In the genomic region with DNA sequence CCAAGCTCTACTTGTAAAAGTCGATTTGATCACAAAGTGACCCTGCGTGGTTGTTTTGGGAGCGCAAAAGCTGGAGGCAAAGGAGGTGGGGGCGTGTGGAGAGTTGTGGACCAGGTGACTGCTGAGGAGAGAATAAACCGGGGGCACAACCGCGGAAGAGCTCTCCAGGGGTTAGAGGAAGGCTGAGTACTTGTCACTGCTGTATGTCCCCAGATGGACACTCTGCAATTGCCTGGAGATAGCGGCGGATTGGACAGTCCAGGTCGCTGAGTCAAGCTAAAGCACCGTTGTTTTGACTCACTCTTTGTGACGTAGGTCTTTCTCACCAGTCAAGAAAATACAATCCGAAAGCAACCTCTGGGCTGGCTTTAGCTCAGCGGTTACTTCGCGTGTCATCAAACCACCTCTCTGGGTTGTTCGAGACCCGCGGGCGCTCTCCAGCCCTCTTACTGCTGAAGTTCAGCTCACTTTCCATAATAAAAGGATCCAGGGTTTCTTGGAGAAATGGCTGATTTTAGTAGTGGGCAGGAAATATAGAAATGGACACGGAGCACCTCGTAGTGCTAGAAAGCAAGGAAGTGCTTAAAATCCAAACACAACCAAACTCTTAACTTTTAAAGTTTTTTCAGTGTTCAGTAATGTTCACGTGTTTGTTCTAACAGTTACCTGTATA, we compare ENCODE assay signal across 8 cellular contexts. TPM values are rescaled to one million over a fixed set of nuclear protein-coding genes. Genes with fewer than 3 reads are reported as not detected.
A peak's percentile ranks its signal among the peaks of the same experiment; 100 is the strongest.
DNase-seq lines count a peak whose midpoint lies in the region; ATAC-seq, FAIRE-seq and TF ChIP-seq lines count a peak whose summit lies in the region.

No MANE protein-coding gene starts in this region.

- H3K79me2 ChIP-seq in PC-9 (ENCODE audit: low read depth) (no peaks in the 10 kb centered on the region), trophoblast cell (ENCODE audit: control insufficient read depth, insufficient read depth, low read length, poor library complexity) (no peaks in the 10 kb centered on the region)

- no peaks in the 10 kb centered on the region for H4K20me1 ChIP-seq in PC-9 (ENCODE audit: insufficient read depth)

- peak; percentile 97 to 98 for ATAC-seq in A549
- peak; percentile 97 for ATAC-seq in GM18868 (IDR thresholded peaks at IDR 0.05; ENCODE audit: unreplicated experiment)
- ATAC-seq in HG03103 (IDR thresholded peaks at IDR 0.05; ENCODE audit: low read depth, unreplicated experiment), result peak; percentile 97
- peak; percentile 96 for ATAC-seq in activated T-helper 17 cell treated with anti-CD3 and anti-CD28 coated beads, Interleukin-2, amount 50 U/mL, for 72 hours (replicated peaks)
- ATAC-seq in aorta (ENCODE audit: low FRiP score), result peak; percentile 59

- POLR2A ChIA-PET in A549 (lab: Yijun Ruan, JAX), result interaction anchor here (0.6 to 1.7 kb wide), 6 partner anchors 15 to 879 kb away, joined by 3 to 16 read pairs (median 5); partner anchors contain the start of genes HBEGF, IK, NDUFA2 and ZMAT2
- POLR2A ChIA-PET in PC-9 (lab: Charles Lee; ENCODE audit: unreplicated experiment), result interaction anchor here (0.6 to 0.9 kb wide), 2 partner anchors 15 to 62 kb away, joined by 5 to 7 read pairs; no protein-coding TSS in a partner anchor

- TF ChIP-seq CTCF in A549 (IDR thresholded peaks at IDR 0.05) (no peak), PC-9 (conservative IDR thresholded peaks at IDR 0.05) (no peak), foreskin fibroblast (IDR thresholded peaks at IDR 0.05; ENCODE audit: low read depth, low read length) (no peak)

- no peak for TF ChIP-seq POLR2A in A549 (IDR thresholded peaks at IDR 0.05; ENCODE audit: low read length)

- H2BK120ac ChIP-seq in trophoblast cell (ENCODE audit: insufficient read depth, low read length, poor library complexity), result no peak overlapping the region

- H3K9ac ChIP-seq in trophoblast cell (ENCODE audit: low read length), result no peak overlapping the region

- no peaks in the 10 kb centered on the region for H3K36me3 ChIP-seq in PC-9 (ENCODE audit: low read depth)
- no peaks in the 10 kb centered on the region for H3K36me3 ChIP-seq in trophoblast cell (ENCODE audit: control insufficient read depth in 1 of 2, insufficient read depth in 2 of 2, low read length in 2 of 2)
- H3K36me3 ChIP-seq in aorta (ENCODE audit: control insufficient read depth in 1 of 2, insufficient read depth in 2 of 2, low read length in 1 of 2), result no peaks in the 10 kb centered on the region

- H2BK5ac ChIP-seq in trophoblast cell (ENCODE audit: low read depth, low read length, poor library complexity), result no peak overlapping the region

- H3K36me3 Mint-ChIP-seq in activated T-helper 17 cell treated with anti-CD3 and anti-CD28 coated beads, Interleukin-2, amount 50 U/mL, for 72 hours (ENCODE audit: low read depth), result peaks cover 10% of the 10 kb centered on the region

- H3K4me2 ChIP-seq in A549 (peak overlapping the region; percentile 76), PC-9 (peak overlapping the region; percentile 91), trophoblast cell (ENCODE audit: low read length) (peak overlapping the region; percentile 50)

- no peak for TF ChIP-seq EP300 in A549 (IDR thresholded peaks at IDR 0.05)

- no peak overlapping the region for H2BK12ac ChIP-seq in trophoblast cell (ENCODE audit: low read length)

- peak overlapping the region; percentile 79 for H3K4me3 Mint-ChIP-seq in activated T-helper 17 cell treated with anti-CD3 and anti-CD28 coated beads, Interleukin-2, amount 50 U/mL, for 72 hours

- no peaks in the 10 kb centered on the region for H3K9me2 ChIP-seq in PC-9 (ENCODE audit: insufficient read depth)

- H3K27me3 ChIP-seq in PC-9 (ENCODE audit: insufficient read depth, low read depth) (no peaks in the 10 kb centered on the region), trophoblast cell (ENCODE audit: insufficient read depth, low read length) (no peaks in the 10 kb centered on the region), aorta (ENCODE audit: control insufficient read depth in 1 of 2, insufficient read depth in 2 of 2, low read length in 1 of 2) (no peaks in the 10 kb centered on the region)

- 0 out of 3 replicates have a peak, but pooled peaks cover 3% of the 10 kb centered on the region for H3K4me1 ChIP-seq in A549
- no peaks in the 10 kb centered on the region for H3K4me1 ChIP-seq in PC-9 (replicated peaks; ENCODE audit: insufficient read depth)
- no peaks in the 10 kb centered on the region for H3K4me1 ChIP-seq in trophoblast cell (ENCODE audit: control insufficient read depth in 1 of 2, insufficient read depth in 2 of 2, low read length in 2 of 2)
- H3K4me1 ChIP-seq in aorta (ENCODE audit: control insufficient read depth in 1 of 2, insufficient read depth in 2 of 2, low read length in 2 of 2), result peaks cover 0 to 2% of the 10 kb centered on the region in 2 donors

- peak overlapping the region; percentile 53 for H3K4me3 ChIP-seq in A549
- peak overlapping the region; percentile 61; the same call in 1 of the 2 replicates for H3K4me3 ChIP-seq in PC-9
- peak overlapping the region; percentile 38 to 44 for H3K4me3 ChIP-seq in foreskin fibroblast (ENCODE audit: low read depth in 1 of 2, low read length in 2 of 2)
- peak overlapping the region; percentile 26 for H3K4me3 ChIP-seq in trophoblast cell (ENCODE audit: low read depth, low read length)
- H3K4me3 ChIP-seq in aorta (ENCODE audit: low read length in 2 of 2), result no peak overlapping the region

- 1% methylated on average over 23 of the region's 23 CpGs for WGBS in A549 (ENCODE audit: missing lambda C conversion rate)
- WGBS in trophoblast cell (ENCODE audit: extremely low coverage, insufficient coverage, insufficient read length), result no CpG with 5 or more reads among the region's 23 CpGs
- WGBS in aorta, 2 donors, result 9% methylated on average over 23 of the region's 23 CpGs

- no peak overlapping the region for H3K4ac ChIP-seq in trophoblast cell (ENCODE audit: low read depth, low read length)

- peaks cover 3% of the 10 kb centered on the region for H3K9me3 Mint-ChIP-seq in activated T-helper 17 cell treated with anti-CD3 and anti-CD28 coated beads, Interleukin-2, amount 50 U/mL, for 72 hours

- H3K27ac ChIP-seq in A549 (peak overlapping the region; percentile 24 to 69; a peak in 4 of 6 replicates), PC-9 (no peak overlapping the region), trophoblast cell (ENCODE audit: low read depth, low read length) (no peak overlapping the region), aorta (ENCODE audit: low read depth in 1 of 2, low read length in 2 of 2) (no peak overlapping the region)

- TF ChIP-seq RAD21 in A549 (conservative IDR thresholded peaks at IDR 0.05 in 1 of 2, IDR thresholded peaks at IDR 0.05 in 1 of 2), result no peak; a peak in 1 of 5 replicates

- peaks cover 11% of the 10 kb centered on the region for H3K27me3 Mint-ChIP-seq in activated T-helper 17 cell treated with anti-CD3 and anti-CD28 coated beads, Interleukin-2, amount 50 U/mL, for 72 hours

- no peaks in the 10 kb centered on the region for H3K79me1 ChIP-seq in trophoblast cell (ENCODE audit: low read length)

- intact Hi-C loops in PC-9 (cut with micrococcal nuclease; ENCODE audit: unreplicated experiment), result no loop called here
- intact Hi-C loops in aorta (cut with DNase I), result no loop called here

- H3K9me3 ChIP-seq in A549, result no peaks in the 10 kb centered on the region
- H3K9me3 ChIP-seq in PC-9 (ENCODE audit: insufficient read depth, low read depth), result no peaks in the 10 kb centered on the region
- no peaks in the 10 kb centered on the region for H3K9me3 ChIP-seq in trophoblast cell (ENCODE audit: insufficient read depth, low read depth, low read length)
- no peaks in the 10 kb centered on the region for H3K9me3 ChIP-seq in aorta (ENCODE audit: control insufficient read depth, low read length)

- H3F3A ChIP-seq in PC-9 (ENCODE audit: insufficient read depth, low read depth), result peaks cover 10% of the 10 kb centered on the region

- peak overlapping the region; percentile 100 for H3K27ac Mint-ChIP-seq in activated T-helper 17 cell treated with anti-CD3 and anti-CD28 coated beads, Interleukin-2, amount 50 U/mL, for 72 hours

- CTCF ChIA-PET in A549 (lab: Yijun Ruan, JAX), result interaction anchor here (0.6 to 2.0 kb wide), 5 partner anchors 11 to 893 kb away, joined by 3 to 9 read pairs (median 4); partner anchors contain the start of gene DIAPH1
- CTCF ChIA-PET in PC-9 (lab: Charles Lee), result interaction anchor here (0.5 to 0.6 kb wide), 2 partner anchors 326 to 866 kb away, joined by 4 to 6 read pairs; no protein-coding TSS in a partner anchor

- no TSS peak for BruUV-seq in PC-9 (replicated peaks; lab: Mats Ljungman, UMichigan)

- H2AK5ac ChIP-seq in trophoblast cell (ENCODE audit: low read length), result no peak overlapping the region

- H3K18ac ChIP-seq in trophoblast cell (ENCODE audit: low read length), result no peak overlapping the region

- no peak overlapping the region for H4K8ac ChIP-seq in trophoblast cell (ENCODE audit: low read depth, low read length)

- H3K14ac ChIP-seq in trophoblast cell (ENCODE audit: low read length), result no peak overlapping the region

- H2AFZ ChIP-seq in PC-9 (peak overlapping the region; percentile 84), trophoblast cell (ENCODE audit: insufficient read depth, low read length, poor library complexity) (peak overlapping the region; percentile 25)

- FAIRE-seq in A549 (lab: Jason Lieb, UNC), result peak; percentile 84

- no peak overlapping the region for H3K23ac ChIP-seq in trophoblast cell (ENCODE audit: low read length)

- no peak overlapping the region for H4K12ac ChIP-seq in trophoblast cell (ENCODE audit: low read depth, low read length)

- no peak overlapping the region for H4K91ac ChIP-seq in trophoblast cell (ENCODE audit: low read depth, low read length)

- DNase-seq in A549 (ENCODE audit: low read depth in 1 of 2, low spot score in 1 of 2) (peak; percentile 90 to 98), PC-9 (peak; percentile 87 to 94), foreskin fibroblast (peak; percentile 85 to 94), trophoblast cell (peak; percentile 97 to 99), aorta (peak; percentile 51 to 77)

- peaks cover 18% of the 10 kb centered on the region for H3K4me1 Mint-ChIP-seq in activated T-helper 17 cell treated with anti-CD3 and anti-CD28 coated beads, Interleukin-2, amount 50 U/mL, for 72 hours

RNA-seq across cellular contexts. Expression of gene ZMAT2, which starts 25.7 kb away (rescaled TPM):
- polyA plus RNA-seq in A549 (2011; rRNA removed), result 62.1 and 90.9 TPM in 2 replicates
- polyA plus RNA-seq in A549 (2012; cell fraction: cytosol; rRNA removed), result 28.7 and 32.2 TPM in 2 replicates
- polyA plus RNA-seq in A549 (2012; cell fraction: nucleus; rRNA removed), result 7.6 and 17.8 TPM in 2 replicates
- 208 to 209 TPM (median 209 TPM) in 3 replicates for polyA plus RNA-seq in A549 (2017; fragmentation: RNase III; extraction: RNeasy Plus Mini Kit Qiagen cat#74134 plus additional on column Dnase treatment)
- polyA minus RNA-seq in A549 (2011; rRNA and poly(A)+ RNA removed), result 26.4 and 26.5 TPM in 2 replicates
- 53.5 and 60.1 TPM in 2 replicates for total RNA-seq in PC-9 (2021)
- 10 to 100 TPM; 47.5 to 58.0 TPM for total RNA-seq in activated T-helper 17 cell treated with anti-CD3 and anti-CD28 coated beads, Interleukin-2, amount 50 U/mL, for 72 hours
- polyA plus RNA-seq in trophoblast cell (2013), result 70.5 and 70.9 TPM in 2 replicates
- total RNA-seq in aorta, result 10 to 100 TPM; 39.0 to 41.4 TPM
- polyA plus RNA-seq in aorta, result 100 to 1,000 TPM in 1 of 2 donors, 10 to 100 TPM in 1; 70.6 to 143 TPM

RNA-seq across cellular contexts. Expression of gene HARS2, which starts 34.7 kb away (rescaled TPM):
- polyA plus RNA-seq in A549 (2011; rRNA removed) (46.6 and 55.1 TPM in 2 replicates), A549 (2017; fragmentation: RNase III; extraction: RNeasy Plus Mini Kit Qiagen cat#74134 plus additional on column Dnase treatment) (43.5 to 45.1 TPM (median 44.9 TPM) in 3 replicates), aorta (10 to 100 TPM; 14.4 to 27.6 TPM)
- 24.6 and 24.7 TPM in 2 replicates for polyA plus RNA-seq in A549 (2012; cell fraction: cytosol; rRNA removed)
- polyA plus RNA-seq in A549 (2012; cell fraction: nucleus; rRNA removed), result 26.0 and 33.8 TPM in 2 replicates
- 25.4 and 26.8 TPM in 2 replicates for polyA minus RNA-seq in A549 (2011; rRNA and poly(A)+ RNA removed)
- total RNA-seq in PC-9 (2021) (28.8 and 31.1 TPM in 2 replicates), aorta (10 to 100 TPM; 21.3 to 33.0 TPM)
- 10 to 100 TPM; 24.7 to 30.2 TPM for total RNA-seq in activated T-helper 17 cell treated with anti-CD3 and anti-CD28 coated beads, Interleukin-2, amount 50 U/mL, for 72 hours
- polyA plus RNA-seq in trophoblast cell (2013), result 20.2 and 20.3 TPM in 2 replicates

RNA-seq across cellular contexts. Expression of gene HARS1, which starts 34.8 kb away (rescaled TPM):
- polyA plus RNA-seq in A549 (2011; rRNA removed) (73.0 and 80.5 TPM in 2 replicates), A549 (2017; fragmentation: RNase III; extraction: RNeasy Plus Mini Kit Qiagen cat#74134 plus additional on column Dnase treatment) (84.4 to 93.7 TPM (median 87.1 TPM) in 3 replicates), aorta (10 to 100 TPM; 35.1 to 74.6 TPM)
- polyA plus RNA-seq in A549 (2012; cell fraction: cytosol; rRNA removed), result 68.3 and 73.2 TPM in 2 replicates
- polyA plus RNA-seq in A549 (2012; cell fraction: nucleus; rRNA removed), result 64.6 and 97.1 TPM in 2 replicates
- polyA minus RNA-seq in A549 (2011; rRNA and poly(A)+ RNA removed), result 46.6 and 51.3 TPM in 2 replicates
- total RNA-seq in PC-9 (2021) (52.0 and 64.3 TPM in 2 replicates), aorta (10 to 100 TPM; 48.6 to 49.3 TPM)
- total RNA-seq in activated T-helper 17 cell treated with anti-CD3 and anti-CD28 coated beads, Interleukin-2, amount 50 U/mL, for 72 hours, result 100 to 1,000 TPM in 1 of 2 donors, 10 to 100 TPM in 1; 82.2 to 103 TPM
- 49.4 and 49.6 TPM in 2 replicates for polyA plus RNA-seq in trophoblast cell (2013)

RNA-seq across cellular contexts. Expression of gene DND1, which starts 52.6 kb away (rescaled TPM):
- polyA plus RNA-seq in A549 (2011; rRNA removed) (0.63 and 0.78 TPM in 2 replicates), A549 (2017; fragmentation: RNase III; extraction: RNeasy Plus Mini Kit Qiagen cat#74134 plus additional on column Dnase treatment) (1.0 to 1.3 TPM (median 1.1 TPM) in 3 replicates), aorta (1 to 10 TPM in 1 of 2 donors, not detected in 1; 2.1 TPM)
- polyA plus RNA-seq in A549 (2012; cell fraction: cytosol; rRNA removed), result 1.9 and 2.1 TPM in 2 replicates
- 19.5 and 19.6 TPM in 2 replicates for polyA plus RNA-seq in A549 (2012; cell fraction: nucleus; rRNA removed)
- 0.33 and 0.44 TPM in 2 replicates for polyA minus RNA-seq in A549 (2011; rRNA and poly(A)+ RNA removed)
- total RNA-seq in PC-9 (2021) (1.2 and 2.0 TPM in 2 replicates), aorta (1 to 10 TPM in 1 of 2 donors, under 1 TPM in 1; 0.84 to 1.3 TPM)
- 1 to 10 TPM; 3.0 to 3.4 TPM for total RNA-seq in activated T-helper 17 cell treated with anti-CD3 and anti-CD28 coated beads, Interleukin-2, amount 50 U/mL, for 72 hours
- 0.51 and 0.56 TPM in 2 replicates for polyA plus RNA-seq in trophoblast cell (2013)

Comparison
In these comparisons a context has a peak if more than half of its experiments do, and no peak if none do; other contexts are left out.
1. H3K27ac ChIP-seq: peak in A549 (2 of 2); none in PC-9 (single experiment), trophoblast cell (single experiment) and aorta (0 of 2).
2. H3K4me3 ChIP-seq: peak in A549 (single experiment), PC-9 (single experiment), foreskin fibroblast (2 of 2) and trophoblast cell (single experiment); none in aorta (0 of 2).
3. Peak in every context shown above with its lines, with median percentiles within 50 percentile points of each other: ATAC-seq, DNase-seq and H3K4me2 ChIP-seq.